2 cellular contexts compared by ENCODE assay signal in genomic region chr5:141705503-141705902, GRCh38.
TF ChIP-seq lines count a peak whose summit lies in the region.

No MANE protein-coding gene starts in this region.

TF ChIP-seq in K562, 482 proteins besides CTCF, POLR2A, EP300 and RAD21:
- TF ChIP-seq CEBPG (CRISPR knock-in tag; IDR thresholded peaks at IDR 0.05) (no peak), CEBPG (tag; conservative IDR thresholded peaks at IDR 0.05 in 1 of 2, IDR thresholded peaks at IDR 0.05 in 1 of 2) (0 out of 4 replicates have a peak, but pooled peaks of 1 of the 2 experiments have one; percentile 32), NR2C2 (CRISPR knock-in tag; IDR thresholded peaks at IDR 0.05) (no peak), NR2C2 (tag; IDR thresholded peaks at IDR 0.05) (no peak)
- TF ChIP-seq, protein P1, sequence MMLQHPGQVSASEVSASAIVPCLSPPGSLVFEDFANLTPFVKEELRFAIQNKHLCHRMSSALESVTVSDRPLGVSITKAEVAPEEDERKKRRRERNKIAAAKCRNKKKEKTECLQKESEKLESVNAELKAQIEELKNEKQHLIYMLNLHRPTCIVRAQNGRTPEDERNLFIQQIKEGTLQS (IDR thresholded peaks at IDR 0.05) = peak; percentile 69
- TF ChIP-seq, protein P1 (CRISPR knock-in tag; conservative IDR thresholded peaks at IDR 0.05) = no peak

TF ChIP-seq in H1, 55 proteins besides CTCF, POLR2A, EP300 and RAD21:
- TF ChIP-seq, protein P2, sequence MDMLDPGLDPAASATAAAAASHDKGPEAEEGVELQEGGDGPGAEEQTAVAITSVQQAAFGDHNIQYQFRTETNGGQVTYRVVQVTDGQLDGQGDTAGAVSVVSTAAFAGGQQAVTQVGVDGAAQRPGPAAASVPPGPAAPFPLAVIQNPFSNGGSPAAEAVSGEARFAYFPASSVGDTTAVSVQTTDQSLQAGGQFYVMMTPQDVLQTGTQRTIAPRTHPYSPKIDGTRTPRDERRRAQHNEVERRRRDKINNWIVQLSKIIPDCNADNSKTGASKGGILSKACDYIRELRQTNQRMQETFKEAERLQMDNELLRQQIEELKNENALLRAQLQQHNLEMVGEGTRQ (IDR thresholded peaks at IDR 0.05; ENCODE audit: low read length) = no peak
- no peak for TF ChIP-seq KDM4A (IDR thresholded peaks at IDR 0.05; ENCODE audit: low read depth, low read length, severe bottlenecking)
- no peak for TF ChIP-seq PHF8 (conservative IDR thresholded peaks at IDR 0.05; ENCODE audit: low read depth, low read length)
- TF ChIP-seq SP1 (IDR thresholded peaks at IDR 0.05; ENCODE audit: low read depth, low read length) = no peak
TF ChIP-seq in H1: peak in this region for 0.
